2 cellular contexts compared by ENCODE assay signal in the genomic region with DNA sequence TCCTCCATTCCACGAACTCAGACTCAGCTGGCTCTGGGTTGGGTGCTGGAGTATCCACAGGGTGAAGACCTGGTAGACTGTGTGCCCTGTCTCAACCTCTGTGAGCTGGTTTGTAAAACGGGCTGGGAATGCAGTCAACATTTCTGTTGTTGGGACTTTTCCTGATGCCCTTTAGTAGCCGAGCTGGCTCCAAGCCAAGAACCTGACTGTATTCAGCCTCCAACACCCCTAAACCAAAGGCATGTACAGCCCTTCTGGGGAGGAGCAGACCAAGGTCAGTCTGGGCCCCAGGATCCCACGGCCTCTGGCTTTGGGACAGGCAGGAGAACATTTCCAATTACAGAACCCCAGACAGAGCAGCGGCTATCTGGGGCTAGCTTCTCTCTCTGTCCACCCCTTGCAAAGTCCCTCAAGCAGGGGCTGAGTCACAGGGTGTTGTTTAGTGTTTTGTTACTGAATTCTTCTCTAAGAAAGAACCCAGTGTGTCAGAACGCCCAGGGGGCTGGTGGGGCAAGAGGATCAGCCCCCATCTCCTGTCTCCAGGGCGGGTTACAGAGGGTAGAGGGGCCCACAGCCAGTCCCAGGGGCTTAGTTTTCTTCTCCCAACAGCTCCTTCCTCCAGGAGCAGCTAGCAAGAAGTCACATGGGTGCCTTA.
TF ChIP-seq lines count a peak whose summit lies in the region.

No MANE protein-coding gene starts in this region.

TF ChIP-seq in SK-N-SH treated with all-trans-retinoic acid at 6 μM for 48 hours, 23 proteins besides CTCF, POLR2A, EP300 and RAD21 (continued from another document):
- TF ChIP-seq, protein P1, sequence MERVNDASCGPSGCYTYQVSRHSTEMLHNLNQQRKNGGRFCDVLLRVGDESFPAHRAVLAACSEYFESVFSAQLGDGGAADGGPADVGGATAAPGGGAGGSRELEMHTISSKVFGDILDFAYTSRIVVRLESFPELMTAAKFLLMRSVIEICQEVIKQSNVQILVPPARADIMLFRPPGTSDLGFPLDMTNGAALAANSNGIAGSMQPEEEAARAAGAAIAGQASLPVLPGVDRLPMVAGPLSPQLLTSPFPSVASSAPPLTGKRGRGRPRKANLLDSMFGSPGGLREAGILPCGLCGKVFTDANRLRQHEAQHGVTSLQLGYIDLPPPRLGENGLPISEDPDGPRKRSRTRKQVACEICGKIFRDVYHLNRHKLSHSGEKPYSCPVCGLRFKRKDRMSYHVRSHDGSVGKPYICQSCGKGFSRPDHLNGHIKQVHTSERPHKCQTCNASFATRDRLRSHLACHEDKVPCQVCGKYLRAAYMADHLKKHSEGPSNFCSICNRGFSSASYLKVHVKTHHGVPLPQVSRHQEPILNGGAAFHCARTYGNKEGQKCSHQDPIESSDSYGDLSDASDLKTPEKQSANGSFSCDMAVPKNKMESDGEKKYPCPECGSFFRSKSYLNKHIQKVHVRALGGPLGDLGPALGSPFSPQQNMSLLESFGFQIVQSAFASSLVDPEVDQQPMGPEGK (CRISPR knock-in tag; IDR thresholded peaks at IDR 0.05; ENCODE audit: borderline replicate concordance): no peak
- TF ChIP-seq ZFP3 (CRISPR knock-in tag; IDR thresholded peaks at IDR 0.05): no peak
- TF ChIP-seq TOX (CRISPR knock-in tag; IDR thresholded peaks at IDR 0.05; ENCODE audit: borderline replicate concordance): no peak
- TF ChIP-seq, protein P2, sequence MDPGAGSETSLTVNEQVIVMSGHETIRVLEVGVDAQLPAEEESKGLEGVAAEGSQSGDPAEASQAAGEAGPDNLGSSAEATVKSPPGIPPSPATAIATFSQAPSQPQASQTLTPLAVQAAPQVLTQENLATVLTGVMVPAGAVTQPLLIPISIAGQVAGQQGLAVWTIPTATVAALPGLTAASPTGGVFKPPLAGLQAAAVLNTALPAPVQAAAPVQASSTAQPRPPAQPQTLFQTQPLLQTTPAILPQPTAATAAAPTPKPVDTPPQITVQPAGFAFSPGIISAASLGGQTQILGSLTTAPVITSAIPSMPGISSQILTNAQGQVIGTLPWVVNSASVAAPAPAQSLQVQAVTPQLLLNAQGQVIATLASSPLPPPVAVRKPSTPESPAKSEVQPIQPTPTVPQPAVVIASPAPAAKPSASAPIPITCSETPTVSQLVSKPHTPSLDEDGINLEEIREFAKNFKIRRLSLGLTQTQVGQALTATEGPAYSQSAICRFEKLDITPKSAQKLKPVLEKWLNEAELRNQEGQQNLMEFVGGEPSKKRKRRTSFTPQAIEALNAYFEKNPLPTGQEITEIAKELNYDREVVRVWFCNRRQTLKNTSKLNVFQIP (CRISPR knock-in tag; IDR thresholded peaks at IDR 0.05; ENCODE audit: borderline replicate concordance, low read depth): no peak
- TF ChIP-seq ZC3H10 (CRISPR knock-in tag; IDR thresholded peaks at IDR 0.05): no peak
- no peak for TF ChIP-seq ESRRG (CRISPR knock-in tag; IDR thresholded peaks at IDR 0.05)
- TF ChIP-seq CSDC2 (CRISPR knock-in tag; IDR thresholded peaks at IDR 0.05): no peak
- no peak for TF ChIP-seq ZNF8 (CRISPR knock-in tag; IDR thresholded peaks at IDR 0.05)
- no peak for TF ChIP-seq BACH2 (CRISPR knock-in tag; IDR thresholded peaks at IDR 0.05; ENCODE audit: borderline replicate concordance)
- no peak for TF ChIP-seq PPARA (CRISPR knock-in tag; IDR thresholded peaks at IDR 0.05; ENCODE audit: borderline replicate concordance)
- no peak for TF ChIP-seq TCF4 (CRISPR knock-in tag; IDR thresholded peaks at IDR 0.05; ENCODE audit: borderline replicate concordance)
- TF ChIP-seq ISL1 (CRISPR knock-in tag; IDR thresholded peaks at IDR 0.05): no peak
- TF ChIP-seq, protein P3, sequence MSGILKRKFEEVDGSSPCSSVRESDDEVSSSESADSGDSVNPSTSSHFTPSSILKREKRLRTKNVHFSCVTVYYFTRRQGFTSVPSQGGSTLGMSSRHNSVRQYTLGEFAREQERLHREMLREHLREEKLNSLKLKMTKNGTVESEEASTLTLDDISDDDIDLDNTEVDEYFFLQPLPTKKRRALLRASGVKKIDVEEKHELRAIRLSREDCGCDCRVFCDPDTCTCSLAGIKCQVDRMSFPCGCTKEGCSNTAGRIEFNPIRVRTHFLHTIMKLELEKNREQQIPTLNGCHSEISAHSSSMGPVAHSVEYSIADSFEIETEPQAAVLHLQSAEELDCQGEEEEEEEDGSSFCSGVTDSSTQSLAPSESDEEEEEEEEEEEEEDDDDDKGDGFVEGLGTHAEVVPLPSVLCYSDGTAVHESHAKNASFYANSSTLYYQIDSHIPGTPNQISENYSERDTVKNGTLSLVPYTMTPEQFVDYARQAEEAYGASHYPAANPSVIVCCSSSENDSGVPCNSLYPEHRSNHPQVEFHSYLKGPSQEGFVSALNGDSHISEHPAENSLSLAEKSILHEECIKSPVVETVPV (CRISPR knock-in tag; IDR thresholded peaks at IDR 0.05): no peak
- no peak for TF ChIP-seq GLIS3 (CRISPR knock-in tag; IDR thresholded peaks at IDR 0.05)

TF ChIP-seq in SK-N-SH, 30 proteins besides CTCF, POLR2A, EP300 and RAD21 (continued from another document):
- TF ChIP-seq, protein P4, sequence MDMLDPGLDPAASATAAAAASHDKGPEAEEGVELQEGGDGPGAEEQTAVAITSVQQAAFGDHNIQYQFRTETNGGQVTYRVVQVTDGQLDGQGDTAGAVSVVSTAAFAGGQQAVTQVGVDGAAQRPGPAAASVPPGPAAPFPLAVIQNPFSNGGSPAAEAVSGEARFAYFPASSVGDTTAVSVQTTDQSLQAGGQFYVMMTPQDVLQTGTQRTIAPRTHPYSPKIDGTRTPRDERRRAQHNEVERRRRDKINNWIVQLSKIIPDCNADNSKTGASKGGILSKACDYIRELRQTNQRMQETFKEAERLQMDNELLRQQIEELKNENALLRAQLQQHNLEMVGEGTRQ (IDR thresholded peaks at IDR 0.05; ENCODE audit: borderline replicate concordance, low read depth, low read length): no peak
- TF ChIP-seq MEF2A (IDR thresholded peaks at IDR 0.05; ENCODE audit: borderline replicate concordance, low read depth) (no peak), GATA2 (CRISPR knock-in tag; IDR thresholded peaks at IDR 0.05) (no peak), ELF1 (IDR thresholded peaks at IDR 0.05) (no peak), FOXM1 (IDR thresholded peaks at IDR 0.05; ENCODE audit: low read depth) (no peak)
- TF ChIP-seq, protein P5, sequence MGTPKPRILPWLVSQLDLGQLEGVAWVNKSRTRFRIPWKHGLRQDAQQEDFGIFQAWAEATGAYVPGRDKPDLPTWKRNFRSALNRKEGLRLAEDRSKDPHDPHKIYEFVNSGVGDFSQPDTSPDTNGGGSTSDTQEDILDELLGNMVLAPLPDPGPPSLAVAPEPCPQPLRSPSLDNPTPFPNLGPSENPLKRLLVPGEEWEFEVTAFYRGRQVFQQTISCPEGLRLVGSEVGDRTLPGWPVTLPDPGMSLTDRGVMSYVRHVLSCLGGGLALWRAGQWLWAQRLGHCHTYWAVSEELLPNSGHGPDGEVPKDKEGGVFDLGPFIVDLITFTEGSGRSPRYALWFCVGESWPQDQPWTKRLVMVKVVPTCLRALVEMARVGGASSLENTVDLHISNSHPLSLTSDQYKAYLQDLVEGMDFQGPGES (IDR thresholded peaks at IDR 0.05; ENCODE audit: low read depth, low read length): no peak
- TF ChIP-seq, protein P6, sequence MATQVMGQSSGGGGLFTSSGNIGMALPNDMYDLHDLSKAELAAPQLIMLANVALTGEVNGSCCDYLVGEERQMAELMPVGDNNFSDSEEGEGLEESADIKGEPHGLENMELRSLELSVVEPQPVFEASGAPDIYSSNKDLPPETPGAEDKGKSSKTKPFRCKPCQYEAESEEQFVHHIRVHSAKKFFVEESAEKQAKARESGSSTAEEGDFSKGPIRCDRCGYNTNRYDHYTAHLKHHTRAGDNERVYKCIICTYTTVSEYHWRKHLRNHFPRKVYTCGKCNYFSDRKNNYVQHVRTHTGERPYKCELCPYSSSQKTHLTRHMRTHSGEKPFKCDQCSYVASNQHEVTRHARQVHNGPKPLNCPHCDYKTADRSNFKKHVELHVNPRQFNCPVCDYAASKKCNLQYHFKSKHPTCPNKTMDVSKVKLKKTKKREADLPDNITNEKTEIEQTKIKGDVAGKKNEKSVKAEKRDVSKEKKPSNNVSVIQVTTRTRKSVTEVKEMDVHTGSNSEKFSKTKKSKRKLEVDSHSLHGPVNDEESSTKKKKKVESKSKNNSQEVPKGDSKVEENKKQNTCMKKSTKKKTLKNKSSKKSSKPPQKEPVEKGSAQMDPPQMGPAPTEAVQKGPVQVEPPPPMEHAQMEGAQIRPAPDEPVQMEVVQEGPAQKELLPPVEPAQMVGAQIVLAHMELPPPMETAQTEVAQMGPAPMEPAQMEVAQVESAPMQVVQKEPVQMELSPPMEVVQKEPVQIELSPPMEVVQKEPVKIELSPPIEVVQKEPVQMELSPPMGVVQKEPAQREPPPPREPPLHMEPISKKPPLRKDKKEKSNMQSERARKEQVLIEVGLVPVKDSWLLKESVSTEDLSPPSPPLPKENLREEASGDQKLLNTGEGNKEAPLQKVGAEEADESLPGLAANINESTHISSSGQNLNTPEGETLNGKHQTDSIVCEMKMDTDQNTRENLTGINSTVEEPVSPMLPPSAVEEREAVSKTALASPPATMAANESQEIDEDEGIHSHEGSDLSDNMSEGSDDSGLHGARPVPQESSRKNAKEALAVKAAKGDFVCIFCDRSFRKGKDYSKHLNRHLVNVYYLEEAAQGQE (IDR thresholded peaks at IDR 0.05; ENCODE audit: low read depth, low read length): no peak
